ENCODE assay signal across 28 cellular contexts in genomic region chr11:104433751-104434150, GRCh38.
"Had no signal": no experiment of that assay in that cellular context is flagged by ENCODE, and none has a peak within 500 bp of the region (broad histone marks: within the 10 kb centered on the region; RNA-seq: fewer than 3 reads in every experiment).

No MANE protein-coding gene starts in this region.

- H3K27ac Mint-ChIP-seq: natural killer cell treated with Interleukin-12 subunit alpha and Interleukin-12 subunit beta and Interleukin-15 and Interleukin-18, amount 100 ng/mL, for 72 hours; nephron progenitor cell; neural progenitor cell; progenitor cell of endocrine pancreas; stimulated activated effector memory CD8-positive, alpha-beta T cell treated with anti-CD3 and anti-CD28 coated beads, Interleukin-12 subunit alpha, Interleukin-12 subunit beta, amount 100 ng/mL, for 72 hours; stimulated activated naive B cell treated with anti-CD40 and anti-IgM and Interleukin-4, amounts not matched to agents 10 μg/mL and 1 μg/mL and 100 μg/mL, for 72 hours; stimulated activated naive CD8-positive, alpha-beta T cell treated with anti-CD3 and anti-CD28 coated beads, Interleukin-15, Interleukin-2, amounts not matched to agents 100 ng/mL and 50 ng/mL, for 24 hours had no signal

- H3K27me3 ChIP-seq: neural progenitor cell, ovary, right lobe of liver, sigmoid colon, stomach, thyroid gland, tibial nerve, upper lobe of left lung, vagina had no signal

- H2AFZ ChIP-seq: parathyroid adenoma had no signal

- H3K27ac ChIP-seq: neural progenitor cell, ovary, parathyroid adenoma, psoas muscle, right lobe of liver, sigmoid colon, stomach, thoracic aorta, thyroid gland, tibial nerve, upper lobe of left lung, vagina had no signal

- H3K9ac ChIP-seq: neural progenitor cell, parathyroid adenoma had no signal

- DNase-seq: nephron progenitor cell; occipital lobe; ovary; posterior cingulate gyrus; psoas muscle; right cardiac atrium; right lobe of liver; sigmoid colon; small intestine; stimulated activated CD4-positive, alpha-beta T cell treated with anti-CD3 and anti-CD28 coated beads, Interleukin-15, amount 100 ng/mL, for 24 hours; stimulated activated CD4-positive, alpha-beta T cell treated with anti-CD3 and anti-CD28 coated beads, Interleukin-2, amount 100 ng/mL, for 24 hours; stimulated activated CD4-positive, alpha-beta T cell treated with anti-CD3 and anti-CD28 coated beads, Interleukin-2, amount 100 ng/mL, for 48 hours; stimulated activated CD4-positive, alpha-beta T cell treated with anti-CD3 and anti-CD28 coated beads, Interleukin-4, amount 100 ng/mL, for 24 hours; stimulated activated naive B cell treated with anti-CD40 and anti-IgM and Interleukin-4, amounts not matched to agents 10 μg/mL and 1 μg/mL and 100 μg/mL, for 72 hours; stimulated activated naive CD4-positive, alpha-beta T cell treated with Interleukin-2 at 50 U/mL for 16 hours; stomach; thyroid gland; upper lobe of left lung had no signal

- H3K4me1 Mint-ChIP-seq: stimulated activated effector memory CD8-positive, alpha-beta T cell treated with anti-CD3 and anti-CD28 coated beads, Interleukin-12 subunit alpha, Interleukin-12 subunit beta, amount 100 ng/mL, for 72 hours; stimulated activated naive B cell treated with anti-CD40 and anti-IgM and Interleukin-4, amounts not matched to agents 10 μg/mL and 1 μg/mL and 100 μg/mL, for 72 hours had no signal

- H3K36me3 ChIP-seq: neural progenitor cell, ovary, right lobe of liver, sigmoid colon, stomach, thoracic aorta, thyroid gland, tibial nerve, upper lobe of left lung, vagina had no signal

- H3K4me3 Mint-ChIP-seq: natural killer cell treated with Interleukin-12 subunit alpha and Interleukin-12 subunit beta and Interleukin-15 and Interleukin-18, amount 100 ng/mL, for 72 hours; nephron progenitor cell; neural progenitor cell; stimulated activated effector memory CD8-positive, alpha-beta T cell treated with anti-CD3 and anti-CD28 coated beads, Interleukin-12 subunit alpha, Interleukin-12 subunit beta, amount 100 ng/mL, for 72 hours; stimulated activated naive B cell treated with anti-CD40 and anti-IgM and Interleukin-4, amounts not matched to agents 10 μg/mL and 1 μg/mL and 100 μg/mL, for 72 hours; stimulated activated naive CD8-positive, alpha-beta T cell treated with anti-CD3 and anti-CD28 coated beads, Interleukin-15, Interleukin-2, amounts not matched to agents 100 ng/mL and 50 ng/mL, for 24 hours had no signal

- H3K4me3 ChIP-seq: neural progenitor cell, ovary, psoas muscle, right lobe of liver, sigmoid colon, stomach, thoracic aorta, thyroid gland, tibial nerve, upper lobe of left lung, vagina had no signal

- H3K9me3 ChIP-seq: ovary, psoas muscle, right lobe of liver, sigmoid colon, stomach, thoracic aorta, thyroid gland, tibial nerve, upper lobe of left lung, vagina had no signal

- H3K36me3 Mint-ChIP-seq: natural killer cell treated with Interleukin-12 subunit alpha and Interleukin-12 subunit beta and Interleukin-15 and Interleukin-18, amount 100 ng/mL, for 72 hours; neural progenitor cell; stimulated activated effector memory CD8-positive, alpha-beta T cell treated with anti-CD3 and anti-CD28 coated beads, Interleukin-12 subunit alpha, Interleukin-12 subunit beta, amount 100 ng/mL, for 72 hours; stimulated activated naive B cell treated with anti-CD40 and anti-IgM and Interleukin-4, amounts not matched to agents 10 μg/mL and 1 μg/mL and 100 μg/mL, for 72 hours had no signal

- H3K4me1 ChIP-seq: parathyroid adenoma, psoas muscle, right lobe of liver, sigmoid colon, stomach, thyroid gland, tibial nerve, upper lobe of left lung, vagina had no signal

- FAIRE-seq: small intestine, urothelium cell line had no signal

- H3K4me2 ChIP-seq: neural progenitor cell had no signal

- H3K79me2 ChIP-seq: parathyroid adenoma had no signal

- H3K27me3 Mint-ChIP-seq: progenitor cell of endocrine pancreas; stimulated activated naive B cell treated with anti-CD40 and anti-IgM and Interleukin-4, amounts not matched to agents 10 μg/mL and 1 μg/mL and 100 μg/mL, for 72 hours had no signal
